In genomic region chr14:22822619-22823551, GRCh38 we compare ENCODE assay signal across 8 cellular contexts. TPM values are rescaled to one million over a fixed set of nuclear protein-coding genes. Genes with fewer than 3 reads are reported as not detected.
A peak's percentile ranks its signal among the peaks of the same experiment; 100 is the strongest.
DNase-seq lines count a peak whose midpoint lies in the region; ATAC-seq, FAIRE-seq and TF ChIP-seq lines count a peak whose summit lies in the region.

No MANE protein-coding gene starts in this region.

- peak overlapping the region; percentile 78 to 97 (median 90) for H3K4me3 Mint-ChIP-seq in IgD-negative memory B cell

- no peak overlapping the region for H2AFZ ChIP-seq in keratinocyte (ENCODE audit: control insufficient read depth, low read length)

- DNase-seq in BJ (ENCODE audit: low read depth) (peak; percentile 54), WERI-Rb-1 (peak; percentile 26), bronchial epithelial cell (ENCODE audit: low read depth) (peak; percentile 62), keratinocyte (ENCODE audit: low read depth, low spot score) (no peak)
- peak; percentile 78 for DNase-seq in stimulated activated CD4-positive, alpha-beta T cell treated with anti-CD3 and anti-CD28 coated beads, Interleukin-15, amount 100 ng/mL, for 24 hours

- H3K9ac ChIP-seq in keratinocyte (ENCODE audit: control insufficient read depth, extremely low read depth, insufficient read depth, low read length) = peak overlapping the region; percentile 42

- CTCF ChIA-PET in BJ (lab: Yijun Ruan, JAX) = interaction anchor here (0.5 to 7.8 kb wide), 32 partner anchors 8 to 432 kb away, joined by 3 to 234 read pairs (median 4); partner anchors contain the start of genes AJUBA, LRP10, MMP14 and OXA1L

- no peaks in the 10 kb centered on the region for H3K27me3 Mint-ChIP-seq in IgD-negative memory B cell

- H3K4me2 ChIP-seq in keratinocyte (ENCODE audit: control insufficient read depth, extremely low read depth, insufficient read depth, low read depth, low read length) = peak overlapping the region; percentile 48

- TF ChIP-seq CTCF in BJ (IDR thresholded peaks at IDR 0.05; ENCODE audit: insufficient read depth, low read depth, low read length) (peak; percentile 90), WERI-Rb-1 (IDR thresholded peaks at IDR 0.05; ENCODE audit: low read depth, low read length) (peak; percentile 43), bronchial epithelial cell (IDR thresholded peaks at IDR 0.05; ENCODE audit: insufficient read depth, low read length, severe bottlenecking) (peak; percentile 91), keratinocyte (optimal IDR thresholded peaks at IDR 0.05 in 1 of 3, IDR thresholded peaks at IDR 0.05 in 1 of 3, conservative IDR thresholded peaks at IDR 0.05 in 1 of 3; ENCODE audit: extremely low read depth in 1 of 3, insufficient read depth in 2 of 3, low read length in 3 of 3) (peak; percentile 79 to 85 (median 81))

- H3K36me3 Mint-ChIP-seq in IgD-negative memory B cell = no peaks in the 10 kb centered on the region

- H3K79me2 ChIP-seq in keratinocyte (ENCODE audit: control insufficient read depth, insufficient read depth, low read length) = no peaks in the 10 kb centered on the region

- H3K9me3 Mint-ChIP-seq in IgD-negative memory B cell = no peaks in the 10 kb centered on the region

- peaks cover 19 to 31% (median 24%) of the 10 kb centered on the region in 3 donors for H3K4me1 Mint-ChIP-seq in IgD-negative memory B cell

- H3K9me3 ChIP-seq in WERI-Rb-1 (ENCODE audit: severe bottlenecking) = no peaks in the 10 kb centered on the region
- no peaks in the 10 kb centered on the region for H3K9me3 ChIP-seq in keratinocyte (ENCODE audit: control insufficient read depth, low read depth, low read length)

- no peak overlapping the region for H3K27ac ChIP-seq in WERI-Rb-1
- H3K27ac ChIP-seq in keratinocyte (ENCODE audit: control insufficient read depth, insufficient read depth, low read length) = no peak overlapping the region

- H4K20me1 ChIP-seq in keratinocyte (ENCODE audit: control insufficient read depth, extremely low read depth, insufficient read depth, low read length) = no peaks in the 10 kb centered on the region

- peaks cover 25% of the 10 kb centered on the region for H3K4me1 ChIP-seq in keratinocyte (ENCODE audit: control insufficient read depth, extremely low read depth, insufficient read depth, low read length)

- H3K4me3 ChIP-seq in BJ (ENCODE audit: low read depth, low read length) (peak overlapping the region; percentile 28), WERI-Rb-1 (ENCODE audit: low read depth, low read length) (no peak overlapping the region), bronchial epithelial cell (ENCODE audit: low read depth, low read length) (peak overlapping the region; percentile 35), keratinocyte (ENCODE audit: control insufficient read depth in 2 of 3, extremely low read depth in 1 of 3, insufficient read depth in 2 of 3, low read depth in 1 of 3, low read length in 3 of 3) (peak overlapping the region in 2 of 3 experiments; percentile 12 to 29)

- FAIRE-seq in bronchial epithelial cell (lab: Jason Lieb, UNC) (no peak), keratinocyte (lab: Jason Lieb, UNC) (no peak)

- H3K9me1 ChIP-seq in keratinocyte (ENCODE audit: control insufficient read depth, extremely low read depth, insufficient read depth, low read length) = no peaks in the 10 kb centered on the region

- H3K27me3 ChIP-seq in BJ (ENCODE audit: control insufficient read depth, insufficient read depth, low read length) (no peaks in the 10 kb centered on the region), WERI-Rb-1 (ENCODE audit: insufficient read depth, low read depth, severe bottlenecking) (no peaks in the 10 kb centered on the region), bronchial epithelial cell (ENCODE audit: control insufficient read depth, insufficient read depth, low read length) (no peaks in the 10 kb centered on the region), keratinocyte (ENCODE audit: control insufficient read depth, extremely low read depth, insufficient read depth, low read length) (no peaks in the 10 kb centered on the region)

- H3K27ac Mint-ChIP-seq in IgD-negative memory B cell = peak overlapping the region; percentile 56 to 86 (median 80)

- POLR2A ChIA-PET in BJ (lab: Charles Lee) = interaction anchor here (0.6 to 1.7 kb wide), 6 partner anchors 12 to 265 kb away, joined by 3 to 14 read pairs (median 6); no protein-coding TSS in a partner anchor

- dilution Hi-C loops in keratinocyte (cut with MboI; ENCODE audit: extremely low pct_ligation_motif_present, low sequenced_read_pairs) = no loop called here

- H3K36me3 ChIP-seq in BJ (ENCODE audit: control insufficient read depth, insufficient read depth, low read length) = no peaks in the 10 kb centered on the region
- no peaks in the 10 kb centered on the region for H3K36me3 ChIP-seq in WERI-Rb-1
- H3K36me3 ChIP-seq in bronchial epithelial cell (ENCODE audit: control insufficient read depth, insufficient read depth, low read length) = no peaks in the 10 kb centered on the region
- H3K36me3 ChIP-seq in keratinocyte (ENCODE audit: control insufficient read depth in 2 of 2, extremely low read depth in 1 of 2, insufficient read depth in 2 of 2, low read length in 2 of 2) = no peaks in the 10 kb centered on the region

- ATAC-seq in GM19025 (IDR thresholded peaks at IDR 0.05; ENCODE audit: low read depth, unreplicated experiment) (peak; percentile 44), GM21390 (IDR thresholded peaks at IDR 0.05; ENCODE audit: unreplicated experiment) (no peak)

RNA-seq across cellular contexts. Expression of gene MRPL52, which starts 6.8 kb away (rescaled TPM):
- polyA plus RNA-seq in BJ (2011; rRNA removed) (66.7 and 78.6 TPM in 2 replicates), IgD-negative memory B cell (200 TPM), keratinocyte (56.0 to 104 TPM (median 82.0 TPM) in 3 replicates)
- 14.4 and 15.7 TPM in 2 replicates for polyA minus RNA-seq in BJ (2011; rRNA and poly(A)+ RNA removed)
- 33.2 and 38.7 TPM in 2 replicates for total RNA-seq in bronchial epithelial cell
- 181 TPM for polyA plus RNA-seq in keratinocyte (2011; ENCODE audit: low read depth)
- polyA plus RNA-seq in keratinocyte (2011; cell fraction: cytosol; rRNA removed) = 28.8 and 37.2 TPM in 2 replicates
- polyA plus RNA-seq in keratinocyte (2011; cell fraction: nucleus; rRNA removed) = 24.4 and 31.9 TPM in 2 replicates
- 93.4 and 197 TPM in 2 replicates for polyA plus RNA-seq in keratinocyte (2012; ENCODE audit: low replicate concordance)
- polyA minus RNA-seq in keratinocyte = 8.2 to 15.9 TPM (median 12.9 TPM) in 3 replicates
- polyA minus RNA-seq in keratinocyte (2011; cell fraction: cytosol; rRNA and poly(A)+ RNA removed) = 78.5 TPM
- 5.8 and 9.2 TPM in 2 replicates for polyA minus RNA-seq in keratinocyte (2011; cell fraction: nucleus; rRNA and poly(A)+ RNA removed)

RNA-seq across cellular contexts. Expression of gene SLC7A7, which starts 7.7 kb away (rescaled TPM):
- polyA plus RNA-seq in BJ (2011; rRNA removed) (7.5 and 9.4 TPM in 2 replicates), IgD-negative memory B cell (24.0 TPM), keratinocyte (0.20 to 0.65 TPM (median 0.33 TPM) in 3 replicates)
- polyA minus RNA-seq in BJ (2011; rRNA and poly(A)+ RNA removed) = 5.3 and 8.2 TPM in 2 replicates
- total RNA-seq in bronchial epithelial cell = 0.51 and 0.79 TPM in 2 replicates
- polyA plus RNA-seq in keratinocyte (2011; ENCODE audit: low read depth) = not detected
- 0.13 and 0.22 TPM in 2 replicates for polyA plus RNA-seq in keratinocyte (2011; cell fraction: cytosol; rRNA removed)
- 0.73 and 0.95 TPM in 2 replicates for polyA plus RNA-seq in keratinocyte (2011; cell fraction: nucleus; rRNA removed)
- 0.30 and 0.34 TPM in 2 replicates for polyA plus RNA-seq in keratinocyte (2012; ENCODE audit: low replicate concordance)
- 0.29 to 0.36 TPM in 2 of 3 replicates, not detected in the other for polyA minus RNA-seq in keratinocyte
- polyA minus RNA-seq in keratinocyte (2011; cell fraction: cytosol; rRNA and poly(A)+ RNA removed) = not detected
- polyA minus RNA-seq in keratinocyte (2011; cell fraction: nucleus; rRNA and poly(A)+ RNA removed) = 0.32 TPM in 1 of 2 replicates, not detected in the other

RNA-seq across cellular contexts. Expression of gene MMP14, which starts 13.5 kb away (rescaled TPM):
- polyA plus RNA-seq in BJ (2011; rRNA removed) (327 and 592 TPM in 2 replicates), IgD-negative memory B cell (not detected), keratinocyte (185 to 355 TPM (median 246 TPM) in 3 replicates)
- 176 and 229 TPM in 2 replicates for polyA minus RNA-seq in BJ (2011; rRNA and poly(A)+ RNA removed)
- 126 and 140 TPM in 2 replicates for total RNA-seq in bronchial epithelial cell
- polyA plus RNA-seq in keratinocyte (2011; ENCODE audit: low read depth) = 38.1 TPM
- polyA plus RNA-seq in keratinocyte (2011; cell fraction: cytosol; rRNA removed) = 52.3 and 79.2 TPM in 2 replicates
- polyA plus RNA-seq in keratinocyte (2011; cell fraction: nucleus; rRNA removed) = 794 and 868 TPM in 2 replicates
- polyA plus RNA-seq in keratinocyte (2012; ENCODE audit: low replicate concordance) = 99.7 and 290 TPM in 2 replicates
- 235 to 587 TPM (median 267 TPM) in 3 replicates for polyA minus RNA-seq in keratinocyte
- 209 TPM for polyA minus RNA-seq in keratinocyte (2011; cell fraction: cytosol; rRNA and poly(A)+ RNA removed)
- 532 and 668 TPM in 2 replicates for polyA minus RNA-seq in keratinocyte (2011; cell fraction: nucleus; rRNA and poly(A)+ RNA removed)

RNA-seq across cellular contexts. Expression of gene LRP10, which starts 48.7 kb away (rescaled TPM):
- polyA plus RNA-seq in BJ (2011; rRNA removed) (124 and 308 TPM in 2 replicates), IgD-negative memory B cell (113 TPM), keratinocyte (36.7 to 79.4 TPM (median 62.5 TPM) in 3 replicates)
- polyA minus RNA-seq in BJ (2011; rRNA and poly(A)+ RNA removed) = 190 and 213 TPM in 2 replicates
- total RNA-seq in bronchial epithelial cell = 34.8 and 63.6 TPM in 2 replicates
- polyA plus RNA-seq in keratinocyte (2011; ENCODE audit: low read depth) = 43.9 TPM
- 44.1 and 73.2 TPM in 2 replicates for polyA plus RNA-seq in keratinocyte (2011; cell fraction: cytosol; rRNA removed)
- 131 and 159 TPM in 2 replicates for polyA plus RNA-seq in keratinocyte (2011; cell fraction: nucleus; rRNA removed)
- 95.0 and 106 TPM in 2 replicates for polyA plus RNA-seq in keratinocyte (2012; ENCODE audit: low replicate concordance)
- 110 to 463 TPM (median 142 TPM) in 3 replicates for polyA minus RNA-seq in keratinocyte
- polyA minus RNA-seq in keratinocyte (2011; cell fraction: cytosol; rRNA and poly(A)+ RNA removed) = 143 TPM
- polyA minus RNA-seq in keratinocyte (2011; cell fraction: nucleus; rRNA and poly(A)+ RNA removed) = 194 and 209 TPM in 2 replicates

RNA-seq across cellular contexts. Expression of gene OXA1L, which starts 56.4 kb away (rescaled TPM):
- polyA plus RNA-seq in BJ (2011; rRNA removed) (157 and 191 TPM in 2 replicates), IgD-negative memory B cell (60.7 TPM), keratinocyte (129 to 150 TPM (median 130 TPM) in 3 replicates)
- 59.2 and 80.4 TPM in 2 replicates for polyA minus RNA-seq in BJ (2011; rRNA and poly(A)+ RNA removed)
- 25.6 and 29.2 TPM in 2 replicates for total RNA-seq in bronchial epithelial cell
- polyA plus RNA-seq in keratinocyte (2011; ENCODE audit: low read depth) = 19.1 TPM
- polyA plus RNA-seq in keratinocyte (2011; cell fraction: cytosol; rRNA removed) = 112 and 139 TPM in 2 replicates
- polyA plus RNA-seq in keratinocyte (2011; cell fraction: nucleus; rRNA removed) = 270 and 272 TPM in 2 replicates
- polyA plus RNA-seq in keratinocyte (2012; ENCODE audit: low replicate concordance) = 82.6 and 83.6 TPM in 2 replicates
- 86.1 to 107 TPM (median 92.6 TPM) in 3 replicates for polyA minus RNA-seq in keratinocyte
- polyA minus RNA-seq in keratinocyte (2011; cell fraction: cytosol; rRNA and poly(A)+ RNA removed) = 62.3 TPM
- polyA minus RNA-seq in keratinocyte (2011; cell fraction: nucleus; rRNA and poly(A)+ RNA removed) = 47.4 and 71.7 TPM in 2 replicates

Comparison
In these comparisons a context has a peak if more than half of its experiments do, and no peak if none do; other contexts are left out.
1. RNA of gene MMP14, which starts 13.5 kb away (polyA plus RNA-seq): 327 to 592 TPM in BJ and 38.1 to 868 TPM in keratinocyte; not detected in IgD-negative memory B cell (single experiment); every median in the first group is over 10 times any median in the second.
2. Peak in every context shown above with its lines, with median percentiles within 50 percentile points of each other: CTCF ChIP-seq.